In the genomic region with DNA sequence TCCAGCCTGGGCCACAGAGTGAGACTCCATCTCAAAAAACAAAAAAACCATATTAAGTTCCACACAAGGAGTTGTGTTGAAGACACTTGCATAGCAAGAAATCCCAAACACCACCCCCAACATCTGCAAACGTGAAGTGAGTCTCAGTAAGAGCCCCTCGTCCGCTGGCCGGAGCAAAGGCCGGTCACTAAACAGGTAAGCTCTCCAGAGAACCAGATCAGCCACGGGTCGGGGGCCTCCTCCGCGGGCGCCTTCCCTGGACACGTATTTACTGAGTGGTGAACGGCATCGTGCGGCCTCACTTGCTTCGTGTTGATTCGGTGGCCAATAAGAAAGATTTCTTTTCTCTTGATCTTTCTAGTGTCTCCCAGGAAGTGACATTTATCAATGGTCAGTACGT, we compare ENCODE assay signal across 33 cellular contexts.
"Had no signal": no experiment of that assay in that cellular context is flagged by ENCODE, and none has a peak within 500 bp of the region (broad histone marks: within the 10 kb centered on the region; RNA-seq: fewer than 3 reads in every experiment).

No MANE protein-coding gene starts in this region.

- H3K36me3 ChIP-seq: adrenal gland, breast epithelium, cardiac muscle cell, esophagus muscularis mucosa, gastrocnemius medialis had no signal

- H3K4me3 ChIP-seq: adrenal gland, breast epithelium, cardiac muscle cell, esophagus muscularis mucosa, gastrocnemius medialis had no signal

- H3K9me3 ChIP-seq: adrenal gland, breast epithelium, esophagus muscularis mucosa, gastrocnemius medialis had no signal

- H3K4me3 Mint-ChIP-seq: activated CD4-positive, alpha-beta memory T cell treated with anti-CD3 and anti-CD28 coated beads, Interleukin-2, amount 10 ng/mL, durations not matched to agents 7 days and 5 days; activated CD4-positive, alpha-beta T cell treated with anti-CD3 and anti-CD28 coated beads, Interleukin-2, amount 10 ng/mL, durations not matched to agents 7 days and 5 days; activated naive CD4-positive, alpha-beta T cell treated with anti-CD3 and anti-CD28 coated beads for 36 hours; activated naive CD4-positive, alpha-beta T cell treated with anti-CD3 and anti-CD28 coated beads, Interleukin-2, amount 50 U/mL, for 24 hours; activated naive CD8-positive, alpha-beta T cell treated with anti-CD3 and anti-CD28 coated beads for 36 hours; activated naive CD8-positive, alpha-beta T cell treated with anti-CD3 and anti-CD28 coated beads, Interleukin-2, amount 50 U/mL, for 24 hours; activated T-cell treated with anti-CD3 and anti-CD28 coated beads, Interleukin-2, amount 50 U/mL, for 24 hours; activated T-helper 17 cell treated with anti-CD3 and anti-CD28 coated beads, Interleukin-2, amount 50 U/mL, for 72 hours; brain; effector memory CD8-positive, alpha-beta T cell; WTC11 had no signal

- DNase-seq: activated CD4-positive, alpha-beta memory T cell treated with anti-CD3 and anti-CD28 coated beads, Interleukin-2, amount 10 ng/mL, durations not matched to agents 7 days and 5 days; activated CD4-positive, alpha-beta T cell treated with anti-CD3 and anti-CD28 coated beads for 1 hour; activated CD4-positive, alpha-beta T cell treated with anti-CD3 and anti-CD28 coated beads for 4 hours; activated CD4-positive, alpha-beta T cell treated with anti-CD3 and anti-CD28 coated beads, Interleukin-2, amount 10 ng/mL, durations not matched to agents 7 days and 5 days; activated CD4-positive, alpha-beta T cell treated with anti-CD3 and anti-CD28 coated beads, Interleukin-2, amount 50 U/mL, for 4 hours; activated CD8-positive, alpha-beta memory T cell treated with anti-CD3 and anti-CD28 coated beads, Interleukin-2, amount 50 U/mL, for 48 hours; activated effector memory CD4-positive, alpha-beta T cell treated with Interleukin-2 at 50 U/mL for 16 hours; activated gamma-delta T cell treated with Interleukin-2 at 50 U/mL for 16 hours; activated naive CD4-positive, alpha-beta T cell treated with anti-CD3 and anti-CD28 coated beads for 36 hours; activated naive CD8-positive, alpha-beta T cell treated with anti-CD3 and anti-CD28 coated beads for 36 hours; activated naive CD8-positive, alpha-beta T cell treated with anti-CD3 and anti-CD28 coated beads, Interleukin-2, amount 50 U/mL, for 24 hours; activated T-cell treated with anti-CD3 and anti-CD28 coated beads for 4 hours; activated T-cell treated with anti-CD3 and anti-CD28 coated beads, Interleukin-2, amount 50 U/mL, for 24 hours; adrenal gland; amygdala; aorta; central memory CD4-positive, alpha-beta T cell; cerebellar nuclear complex; cortex of kidney; dermis blood vessel endothelial cell; effector CD4-positive, alpha-beta T cell; effector memory CD8-positive, alpha-beta T cell; erythroblast; foreskin keratinocyte; gastrocnemius medialis had no signal

- H3K27ac ChIP-seq: adrenal gland, breast epithelium, cardiac muscle cell, esophagus muscularis mucosa, foreskin keratinocyte, gastrocnemius medialis, VCaP had no signal

- H3K36me3 Mint-ChIP-seq: activated naive CD4-positive, alpha-beta T cell treated with anti-CD3 and anti-CD28 coated beads, Interleukin-2, amount 50 U/mL, for 24 hours; activated naive CD8-positive, alpha-beta T cell treated with anti-CD3 and anti-CD28 coated beads for 36 hours; brain; WTC11 had no signal

- H3K9me3 Mint-ChIP-seq: activated CD4-positive, alpha-beta memory T cell treated with anti-CD3 and anti-CD28 coated beads, Interleukin-2, amount 10 ng/mL, durations not matched to agents 7 days and 5 days; activated CD4-positive, alpha-beta T cell treated with anti-CD3 and anti-CD28 coated beads, Interleukin-2, amount 10 ng/mL, durations not matched to agents 7 days and 5 days; activated naive CD4-positive, alpha-beta T cell treated with anti-CD3 and anti-CD28 coated beads for 36 hours; activated naive CD4-positive, alpha-beta T cell treated with anti-CD3 and anti-CD28 coated beads, Interleukin-2, amount 50 U/mL, for 24 hours; activated naive CD8-positive, alpha-beta T cell treated with anti-CD3 and anti-CD28 coated beads for 36 hours; activated naive CD8-positive, alpha-beta T cell treated with anti-CD3 and anti-CD28 coated beads, Interleukin-2, amount 50 U/mL, for 24 hours; activated T-cell treated with anti-CD3 and anti-CD28 coated beads, Interleukin-2, amount 50 U/mL, for 24 hours; activated T-helper 17 cell treated with anti-CD3 and anti-CD28 coated beads, Interleukin-2, amount 50 U/mL, for 72 hours; effector memory CD8-positive, alpha-beta T cell; WTC11 had no signal

- H3K27me3 ChIP-seq: adrenal gland, cardiac muscle cell, foreskin keratinocyte had no signal

- ATAC-seq: activated naive CD8-positive, alpha-beta T cell treated with anti-CD3 and anti-CD28 coated beads, Interleukin-2, amount 50 U/mL, for 24 hours; activated T-helper 17 cell treated with anti-CD3 and anti-CD28 coated beads, Interleukin-2, amount 50 U/mL, for 72 hours; effector memory CD8-positive, alpha-beta T cell; foreskin keratinocyte; gastrocnemius medialis; WTC11 had no signal

- H3K27ac Mint-ChIP-seq: activated CD4-positive, alpha-beta memory T cell treated with anti-CD3 and anti-CD28 coated beads, Interleukin-2, amount 10 ng/mL, durations not matched to agents 7 days and 5 days; activated CD4-positive, alpha-beta T cell treated with anti-CD3 and anti-CD28 coated beads, Interleukin-2, amount 10 ng/mL, durations not matched to agents 7 days and 5 days; activated naive CD4-positive, alpha-beta T cell treated with anti-CD3 and anti-CD28 coated beads for 36 hours; activated naive CD4-positive, alpha-beta T cell treated with anti-CD3 and anti-CD28 coated beads, Interleukin-2, amount 50 U/mL, for 24 hours; activated naive CD8-positive, alpha-beta T cell treated with anti-CD3 and anti-CD28 coated beads for 36 hours; activated naive CD8-positive, alpha-beta T cell treated with anti-CD3 and anti-CD28 coated beads, Interleukin-2, amount 50 U/mL, for 24 hours; activated T-cell treated with anti-CD3 and anti-CD28 coated beads, Interleukin-2, amount 50 U/mL, for 24 hours; activated T-helper 17 cell treated with anti-CD3 and anti-CD28 coated beads, Interleukin-2, amount 50 U/mL, for 72 hours; brain; effector memory CD8-positive, alpha-beta T cell; WTC11 had no signal

- H3K4me1 ChIP-seq: adrenal gland, breast epithelium, esophagus muscularis mucosa, foreskin keratinocyte, gastrocnemius medialis had no signal
